33 cellular contexts compared by ENCODE assay signal in the genomic region with DNA sequence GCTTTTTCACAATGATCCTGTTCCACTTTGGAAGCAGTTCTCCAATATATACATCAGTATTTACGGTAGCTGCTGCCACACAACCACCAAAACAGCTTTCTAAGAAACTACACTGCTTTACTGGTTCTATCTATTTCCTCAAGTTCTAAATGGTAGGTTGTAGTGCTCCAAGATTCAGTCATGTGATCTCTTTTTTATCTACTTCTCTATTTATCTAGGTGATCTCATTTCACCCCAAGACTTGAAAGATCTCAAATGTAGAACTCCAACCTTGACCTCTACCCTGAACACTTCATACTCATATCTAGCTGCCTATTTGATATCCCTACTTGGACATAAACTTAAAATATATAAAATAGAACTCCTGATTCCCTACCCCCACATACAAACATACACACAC.
"Had no signal": no experiment of that assay in that cellular context is flagged by ENCODE, and none has a peak within 500 bp of the region (broad histone marks: within the 10 kb centered on the region; RNA-seq: fewer than 3 reads in every experiment).

No MANE protein-coding gene starts in this region.

- ATAC-seq: activated CD4-positive, alpha-beta T cell treated with anti-CD3 and anti-CD28 coated beads for 36 hours; activated CD8-positive, alpha-beta memory T cell treated with anti-CD3 and anti-CD28 coated beads, Interleukin-2, amount 10 ng/mL, durations not matched to agents 7 days and 5 days; activated CD8-positive, alpha-beta T cell treated with anti-CD3 and anti-CD28 coated beads, Interleukin-2, amount 10 ng/mL, durations not matched to agents 7 days and 5 days; activated naive CD8-positive, alpha-beta T cell treated with anti-CD3 and anti-CD28 coated beads, Interleukin-2, amount 50 U/mL, for 24 hours; body of pancreas; gastroesophageal sphincter had no signal

- DNase-seq: activated CD4-positive, alpha-beta memory T cell treated with anti-CD3 and anti-CD28 coated beads for 36 hours; activated CD4-positive, alpha-beta T cell treated with anti-CD3 and anti-CD28 coated beads for 36 hours; activated CD4-positive, alpha-beta T cell treated with anti-CD3 and anti-CD28 coated beads, Interleukin-2, amount 10 ng/mL, durations not matched to agents 24 days and 14 days; activated CD4-positive, CD25-positive, alpha-beta regulatory T cell; activated CD4-positive, CD25-positive, alpha-beta regulatory T cell treated with anti-CD3 and anti-CD28 coated beads, Interleukin-2, amount 50 U/mL, for 72 hours; activated CD8-positive, alpha-beta memory T cell treated with anti-CD3 and anti-CD28 coated beads, Interleukin-2, amount 10 ng/mL, durations not matched to agents 7 days and 5 days; activated CD8-positive, alpha-beta memory T cell treated with anti-CD3 and anti-CD28 coated beads, Interleukin-2, amount 50 U/mL, for 4 hours; activated CD8-positive, alpha-beta T cell treated with anti-CD3 and anti-CD28 coated beads, Interleukin-2, amount 10 ng/mL, durations not matched to agents 7 days and 5 days; activated effector memory CD4-positive, alpha-beta T cell treated with anti-CD3 and anti-CD28 coated beads, Interleukin-2, amount 50 U/mL, for 16 hours; activated naive CD4-positive, alpha-beta T cell treated with anti-CD3 and anti-CD28 coated beads for 36 hours; activated naive CD8-positive, alpha-beta T cell treated with anti-CD3 and anti-CD28 coated beads for 36 hours; activated naive CD8-positive, alpha-beta T cell treated with anti-CD3 and anti-CD28 coated beads, Interleukin-2, amount 50 U/mL, for 24 hours; activated T-cell treated with anti-CD3 and anti-CD28 coated beads, Interleukin-2, amount 50 U/mL, for 1 hour; activated T-cell treated with anti-CD3 and anti-CD28 coated beads, Interleukin-2, amount 50 U/mL, for 48 hours; adrenal gland; amygdala; aorta; body of pancreas; caudate nucleus; cortex of kidney; dermis blood vessel endothelial cell; effector CD4-positive, alpha-beta T cell; esophagus squamous epithelium; foreskin melanocyte; T-helper 2 cell had no signal

- H3K4me3 ChIP-seq: adrenal gland, body of pancreas, esophagus squamous epithelium, gastroesophageal sphincter had no signal

- H3K9me3 ChIP-seq: adrenal gland, body of pancreas, esophagus squamous epithelium, gastroesophageal sphincter had no signal

- H3K36me3 ChIP-seq: adrenal gland, esophagus squamous epithelium, gastroesophageal sphincter had no signal

- H3K9me3 Mint-ChIP-seq: activated naive CD8-positive, alpha-beta T cell treated with anti-CD3 and anti-CD28 coated beads, Interleukin-2, amount 50 U/mL, for 24 hours had no signal

- H3K36me3 Mint-ChIP-seq: activated naive CD4-positive, alpha-beta T cell treated with anti-CD3 and anti-CD28 coated beads, Interleukin-2, amount 50 U/mL, for 24 hours had no signal

- H3K27ac ChIP-seq: adrenal gland, body of pancreas, epithelial cell of prostate, esophagus squamous epithelium, gastroesophageal sphincter had no signal

- H3K27me3 ChIP-seq: adrenal gland, body of pancreas, esophagus squamous epithelium, gastroesophageal sphincter had no signal

- H3K4me3 Mint-ChIP-seq: activated CD4-positive, alpha-beta memory T cell treated with anti-CD3 and anti-CD28 coated beads for 36 hours; activated CD4-positive, alpha-beta T cell treated with anti-CD3 and anti-CD28 coated beads for 36 hours; activated CD4-positive, alpha-beta T cell treated with anti-CD3 and anti-CD28 coated beads, Interleukin-2, amount 10 ng/mL, durations not matched to agents 24 days and 14 days; activated CD8-positive, alpha-beta memory T cell treated with anti-CD3 and anti-CD28 coated beads, Interleukin-2, amount 10 ng/mL, durations not matched to agents 7 days and 5 days; activated CD8-positive, alpha-beta T cell treated with anti-CD3 and anti-CD28 coated beads, Interleukin-2, amount 10 ng/mL, durations not matched to agents 7 days and 5 days; activated naive CD4-positive, alpha-beta T cell treated with anti-CD3 and anti-CD28 coated beads for 36 hours; activated naive CD4-positive, alpha-beta T cell treated with anti-CD3 and anti-CD28 coated beads, Interleukin-2, amount 50 U/mL, for 24 hours; activated naive CD8-positive, alpha-beta T cell treated with anti-CD3 and anti-CD28 coated beads for 36 hours; activated naive CD8-positive, alpha-beta T cell treated with anti-CD3 and anti-CD28 coated beads, Interleukin-2, amount 50 U/mL, for 24 hours; activated T-helper 1 cell treated with anti-CD3 and anti-CD28 coated beads, Interleukin-12 subunit alpha, Interleukin-12 subunit beta, Interleukin-2, Interleukin-4 antibody, amounts not matched to agents 30 ng/mL and 10 ng/mL and 1 ng/mL, durations not matched to agents 14 hours and 24 hours and 36 hours had no signal

- FAIRE-seq: colon, endometrium, endothelial cell of umbilical vein had no signal

- H3K4me1 ChIP-seq: adrenal gland, body of pancreas had no signal

- H3K27me3 Mint-ChIP-seq: activated CD4-positive, alpha-beta memory T cell treated with anti-CD3 and anti-CD28 coated beads for 36 hours; activated CD4-positive, alpha-beta T cell treated with anti-CD3 and anti-CD28 coated beads for 36 hours; activated CD4-positive, alpha-beta T cell treated with anti-CD3 and anti-CD28 coated beads, Interleukin-2, amount 10 ng/mL, durations not matched to agents 24 days and 14 days; activated CD8-positive, alpha-beta memory T cell treated with anti-CD3 and anti-CD28 coated beads, Interleukin-2, amount 10 ng/mL, durations not matched to agents 7 days and 5 days; activated naive CD4-positive, alpha-beta T cell treated with anti-CD3 and anti-CD28 coated beads, Interleukin-2, amount 50 U/mL, for 24 hours; activated naive CD8-positive, alpha-beta T cell treated with anti-CD3 and anti-CD28 coated beads for 36 hours; activated naive CD8-positive, alpha-beta T cell treated with anti-CD3 and anti-CD28 coated beads, Interleukin-2, amount 50 U/mL, for 24 hours had no signal

- H3K27ac Mint-ChIP-seq: activated CD4-positive, alpha-beta memory T cell treated with anti-CD3 and anti-CD28 coated beads for 36 hours; activated CD4-positive, alpha-beta T cell treated with anti-CD3 and anti-CD28 coated beads for 36 hours; activated CD4-positive, alpha-beta T cell treated with anti-CD3 and anti-CD28 coated beads, Interleukin-2, amount 10 ng/mL, durations not matched to agents 24 days and 14 days; activated CD8-positive, alpha-beta memory T cell treated with anti-CD3 and anti-CD28 coated beads, Interleukin-2, amount 10 ng/mL, durations not matched to agents 7 days and 5 days; activated CD8-positive, alpha-beta T cell treated with anti-CD3 and anti-CD28 coated beads, Interleukin-2, amount 10 ng/mL, durations not matched to agents 7 days and 5 days; activated naive CD4-positive, alpha-beta T cell treated with anti-CD3 and anti-CD28 coated beads for 36 hours; activated naive CD4-positive, alpha-beta T cell treated with anti-CD3 and anti-CD28 coated beads, Interleukin-2, amount 50 U/mL, for 24 hours; activated naive CD8-positive, alpha-beta T cell treated with anti-CD3 and anti-CD28 coated beads for 36 hours; activated naive CD8-positive, alpha-beta T cell treated with anti-CD3 and anti-CD28 coated beads, Interleukin-2, amount 50 U/mL, for 24 hours; activated T-helper 1 cell treated with anti-CD3 and anti-CD28 coated beads, Interleukin-12 subunit alpha, Interleukin-12 subunit beta, Interleukin-2, Interleukin-4 antibody, amounts not matched to agents 30 ng/mL and 10 ng/mL and 1 ng/mL, durations not matched to agents 14 hours and 24 hours and 36 hours; activated T-helper 2 cell treated with anti-CD3 and anti-CD28 coated beads, Interferon-gamma antibody, Interleukin-2, Interleukin-4, amounts not matched to agents 10 μg/mL and 5 μg/mL and 100 μg/mL, durations not matched to agents 14 hours and 24 hours and 36 hours had no signal
